In genomic region chr19:47013041-47013517, GRCh38 we compare ENCODE assay signal across 8 cellular contexts. TPM values are rescaled to one million over a fixed set of nuclear protein-coding genes. Genes with fewer than 3 reads are reported as not detected.
DNase-seq lines count a peak whose midpoint lies in the region; ATAC-seq, FAIRE-seq and TF ChIP-seq lines count a peak whose summit lies in the region.

No MANE protein-coding gene starts in this region.

- DNase-seq in BJ (ENCODE audit: low read depth), result no peak
- peak; percentile 82 for DNase-seq in H54 (ENCODE audit: insufficient read length, low spot score)
- DNase-seq in NCI-H526 (lab: John Stamatoyannopoulos, UW), result peak; percentile 27 to 85
- peak; percentile 66 for DNase-seq in activated CD4-positive, alpha-beta memory T cell treated with anti-CD3 and anti-CD28 coated beads, Interleukin-2, amount 10 ng/mL, durations not matched to agents 7 days and 5 days
- DNase-seq in effector CD4-positive, alpha-beta T cell, result peak; percentile 53
- peak; percentile 80 for DNase-seq in mesendoderm
- DNase-seq in stimulated activated CD8-positive, alpha-beta memory T cell treated with anti-CD3 and anti-CD28 coated beads, Interleukin-2, amount 100 ng/mL, for 48 hours (ENCODE audit: low read depth in 2 of 2), result peak; percentile 43 to 63

- no peak overlapping the region for H4K5ac ChIP-seq in mesendoderm (ENCODE audit: low read length)

- H3K18ac ChIP-seq in mesendoderm (ENCODE audit: low read length), result no peak overlapping the region

- H3K79me2 ChIP-seq in mesendoderm (ENCODE audit: control insufficient read depth, insufficient read depth, low read length), result no peaks in the 10 kb centered on the region

- H3K36me3 Mint-ChIP-seq in activated CD4-positive, alpha-beta memory T cell treated with anti-CD3 and anti-CD28 coated beads, Interleukin-2, amount 10 ng/mL, durations not matched to agents 7 days and 5 days (ENCODE audit: low read depth), result no peaks in the 10 kb centered on the region

- no peak for FAIRE-seq in H54 (lab: Jason Lieb, UNC)

- no peaks in the 10 kb centered on the region for H3K36me3 ChIP-seq in BJ (ENCODE audit: control insufficient read depth, insufficient read depth, low read length)
- no peaks in the 10 kb centered on the region for H3K36me3 ChIP-seq in mesendoderm (ENCODE audit: control insufficient read depth, insufficient read depth, low read length)

- CTCF ChIA-PET in BJ (lab: Yijun Ruan, JAX), result interaction anchor here (0.6 to 2.8 kb wide), 32 partner anchors 9 to 235 kb away, joined by 3 to 21 read pairs (median 4); partner anchors contain the start of genes SAE1 and SLC1A5
- CTCF ChIA-PET in activated CD4-positive, alpha-beta memory T cell treated with anti-CD3 and anti-CD28 coated beads, Interleukin-2, amount 10 ng/mL, durations not matched to agents 7 days and 5 days (lab: Charles Lee), result interaction anchor here (0.6 to 3.6 kb wide), 79 partner anchors 9 to 378 kb away, joined by 3 to 36 read pairs (median 5); partner anchors contain the start of genes AP2S1, SAE1 and ZC3H4

- TF ChIP-seq POLR2A in H54 (IDR thresholded peaks at IDR 0.05; ENCODE audit: low read depth, low read length), result no peak

- no peak overlapping the region for H4K8ac ChIP-seq in mesendoderm (ENCODE audit: low read depth, low read length)

- ATAC-seq in GM19397 (IDR thresholded peaks at IDR 0.05; ENCODE audit: unreplicated experiment), result no peak

- no peak overlapping the region for H2BK5ac ChIP-seq in mesendoderm (ENCODE audit: low read length)

- H3K9me3 Mint-ChIP-seq in activated CD4-positive, alpha-beta memory T cell treated with anti-CD3 and anti-CD28 coated beads, Interleukin-2, amount 10 ng/mL, durations not matched to agents 7 days and 5 days, result no peaks in the 10 kb centered on the region

- H2BK15ac ChIP-seq in mesendoderm (replicated peaks; ENCODE audit: low read depth), result no peak overlapping the region

- H3K27me3 Mint-ChIP-seq in activated CD4-positive, alpha-beta memory T cell treated with anti-CD3 and anti-CD28 coated beads, Interleukin-2, amount 10 ng/mL, durations not matched to agents 7 days and 5 days, result peaks cover 15% of the 10 kb centered on the region

- H3K4ac ChIP-seq in mesendoderm (ENCODE audit: low read depth, low read length), result no peak overlapping the region

- no peaks in the 10 kb centered on the region for H3K4me1 ChIP-seq in mesendoderm (ENCODE audit: control insufficient read depth, low read depth, low read length)

- H3K4me2 ChIP-seq in mesendoderm (ENCODE audit: low read length), result no peak overlapping the region

- H3K4me3 ChIP-seq in BJ (ENCODE audit: low read depth, low read length) (no peak overlapping the region), mesendoderm (ENCODE audit: low read length) (no peak overlapping the region)

- no peak overlapping the region for H2BK120ac ChIP-seq in mesendoderm (ENCODE audit: low read depth, low read length)

- H3K27me3 ChIP-seq in BJ (ENCODE audit: control insufficient read depth, insufficient read depth, low read length) (no peaks in the 10 kb centered on the region), mesendoderm (ENCODE audit: insufficient read depth, low read length, poor library complexity) (no peaks in the 10 kb centered on the region)

- H3K4me3 Mint-ChIP-seq in activated CD4-positive, alpha-beta memory T cell treated with anti-CD3 and anti-CD28 coated beads, Interleukin-2, amount 10 ng/mL, durations not matched to agents 7 days and 5 days, result no peak overlapping the region

- no peaks in the 10 kb centered on the region for H3K79me1 ChIP-seq in mesendoderm (ENCODE audit: low read length)

- H3K56ac ChIP-seq in mesendoderm (ENCODE audit: low read length), result peak overlapping the region; percentile 60

- no peak overlapping the region for H3K27ac Mint-ChIP-seq in activated CD4-positive, alpha-beta memory T cell treated with anti-CD3 and anti-CD28 coated beads, Interleukin-2, amount 10 ng/mL, durations not matched to agents 7 days and 5 days

- POLR2A ChIA-PET in BJ (lab: Charles Lee), result interaction anchor here (0.5 to 1.0 kb wide), 2 partner anchors 100 to 110 kb away, joined by 3 to 4 read pairs; partner anchors contain the start of gene ZC3H4
- POLR2A ChIA-PET in activated CD4-positive, alpha-beta memory T cell treated with anti-CD3 and anti-CD28 coated beads, Interleukin-2, amount 10 ng/mL, durations not matched to agents 7 days and 5 days (lab: Charles Lee), result interaction anchor here (0.6 to 1.5 kb wide), 3 partner anchors 67 to 117 kb away, joined by 3 to 5 read pairs (median 4); partner anchors contain the start of genes SAE1 and ZC3H4

- H2AK5ac ChIP-seq in mesendoderm (ENCODE audit: low read length), result no peak overlapping the region

- H3K27ac ChIP-seq in mesendoderm (ENCODE audit: low read depth, low read length), result no peak overlapping the region

- H3K4me1 Mint-ChIP-seq in activated CD4-positive, alpha-beta memory T cell treated with anti-CD3 and anti-CD28 coated beads, Interleukin-2, amount 10 ng/mL, durations not matched to agents 7 days and 5 days, result peaks cover 9% of the 10 kb centered on the region

- peak overlapping the region; percentile 36 for H3K9ac ChIP-seq in mesendoderm (ENCODE audit: low read length)

- whole genome bisulfite sequencing in mesendoderm (ENCODE audit: extremely low coverage, insufficient coverage, low lambda C conversion rate), result no CpG with 5 or more reads among the region's 16 CpGs

- peak; percentile 100 for TF ChIP-seq CTCF in BJ (IDR thresholded peaks at IDR 0.05; ENCODE audit: insufficient read depth, low read depth, low read length)

- H3K23ac ChIP-seq in mesendoderm (ENCODE audit: low read length), result no peak overlapping the region

RNA-seq across cellular contexts. Expression of gene NPAS1, which starts 6.6 kb away (rescaled TPM):
- polyA plus RNA-seq in BJ (2011; rRNA removed), result 2.6 and 4.6 TPM in 2 replicates
- polyA minus RNA-seq in BJ (2011; rRNA and poly(A)+ RNA removed), result 1.9 and 2.1 TPM in 2 replicates
- total RNA-seq in activated CD4-positive, alpha-beta memory T cell treated with anti-CD3 and anti-CD28 coated beads, Interleukin-2, amount 10 ng/mL, durations not matched to agents 7 days and 5 days, result under 1 TPM; 0.20 to 0.48 TPM
- 2.4 TPM for polyA plus RNA-seq in mesendoderm (2013, experiment 1 of 2)
- 2.5 TPM for polyA plus RNA-seq in mesendoderm (2013, experiment 2 of 2)

RNA-seq across cellular contexts. Expression of gene TMEM160, which starts 35.3 kb away (rescaled TPM):
- polyA plus RNA-seq in BJ (2011; rRNA removed), result 11.8 and 11.9 TPM in 2 replicates
- 1.6 and 4.1 TPM in 2 replicates for polyA minus RNA-seq in BJ (2011; rRNA and poly(A)+ RNA removed)
- total RNA-seq in activated CD4-positive, alpha-beta memory T cell treated with anti-CD3 and anti-CD28 coated beads, Interleukin-2, amount 10 ng/mL, durations not matched to agents 7 days and 5 days, result 10 to 100 TPM; 56.2 to 56.3 TPM
- 40.2 TPM for polyA plus RNA-seq in mesendoderm (2013, experiment 1 of 2)
- 43.4 TPM for polyA plus RNA-seq in mesendoderm (2013, experiment 2 of 2)
